Comparison of ENCODE assay signal across 9 cellular contexts in genomic region chr6:108168501-108168979, GRCh38. TPM values are rescaled to one million over a fixed set of nuclear protein-coding genes. Genes with fewer than 3 reads are reported as not detected.
DNase-seq lines count a peak whose midpoint lies in the region; ATAC-seq, FAIRE-seq and TF ChIP-seq lines count a peak whose summit lies in the region.
"Had no signal": no experiment of that assay in that cellular context is flagged by ENCODE, and none has a peak within 500 bp of the region (broad histone marks: within the 10 kb centered on the region; RNA-seq: fewer than 3 reads in every experiment).

No MANE protein-coding gene starts in this region.

- no peak for TF ChIP-seq POLR2A in tibial nerve (IDR thresholded peaks at IDR 0.05)
- no peak for TF ChIP-seq POLR2A in GM12891 (IDR thresholded peaks at IDR 0.05; ENCODE audit: low read depth, low read length)

- peaks cover 16 to 60% (median 33%) of the 10 kb centered on the region in 4 donors for H3K4me1 ChIP-seq in liver (ENCODE audit: control insufficient read depth in 4 of 4, insufficient read depth in 4 of 4, low read length in 3 of 4)
- peaks cover 0 to 62% (median 37%) of the 10 kb centered on the region in 4 donors for H3K4me1 ChIP-seq in tibial nerve

- TF ChIP-seq RAD21 in liver (IDR thresholded peaks at IDR 0.05): peak; percentile 19 to 43

- peak; percentile 24 to 29 for ATAC-seq in activated T-cell treated with anti-CD3 and anti-CD28 coated beads, Interleukin-2, amount 50 U/mL, for 4 hours
- ATAC-seq in GM18519 (IDR thresholded peaks at IDR 0.05; ENCODE audit: low FRiP score, unreplicated experiment): no peak

- no peaks in the 10 kb centered on the region for H3K9me3 Mint-ChIP-seq in activated T-cell treated with anti-CD3 and anti-CD28 coated beads, Interleukin-2, amount 50 U/mL, for 4 hours
- peaks cover 0 to 10% (median 3%) of the 10 kb centered on the region in 5 experiments for H3K9me3 Mint-ChIP-seq in brain

- H3K4me3 ChIP-seq in liver (ENCODE audit: low read depth in 1 of 3, low read length in 3 of 3) (peak overlapping the region in 1 of 3 donors; percentile 34), tibial nerve (peak overlapping the region in 3 of 4 donors; percentile 2 to 36 (median 24))
- H3K4me3 ChIP-seq: SJSA1 had no signal

- H3K36me3 ChIP-seq in liver (ENCODE audit: control insufficient read depth in 4 of 4, insufficient read depth in 3 of 4, low read depth in 1 of 4, low read length in 3 of 4) (no peaks in the 10 kb centered on the region), tibial nerve (no peaks in the 10 kb centered on the region)
- H3K36me3 ChIP-seq: SJSA1 had no signal

- peaks cover 40% of the 10 kb centered on the region for H3K4me1 Mint-ChIP-seq in activated T-cell treated with anti-CD3 and anti-CD28 coated beads, Interleukin-2, amount 50 U/mL, for 4 hours (ENCODE audit: low read depth)
- H3K4me1 Mint-ChIP-seq in brain: peaks cover 76% of the 10 kb centered on the region

- peak overlapping the region; percentile 59 for H3K4me3 Mint-ChIP-seq in activated T-cell treated with anti-CD3 and anti-CD28 coated beads, Interleukin-2, amount 50 U/mL, for 4 hours
- peak overlapping the region; percentile 77 to 96 (median 85) for H3K4me3 Mint-ChIP-seq in brain

- H3K27ac ChIP-seq in liver (ENCODE audit: low read depth in 1 of 2, low read length in 2 of 2): no peak overlapping the region
- H3K27ac ChIP-seq in tibial nerve: no peak overlapping the region
- H3K27ac ChIP-seq: SJSA1 had no signal

- H3K27me3 Mint-ChIP-seq in activated T-cell treated with anti-CD3 and anti-CD28 coated beads, Interleukin-2, amount 50 U/mL, for 4 hours (ENCODE audit: low read depth): peaks cover 85% of the 10 kb centered on the region
- H3K27me3 Mint-ChIP-seq in brain: peaks cover 77% of the 10 kb centered on the region

- peak overlapping the region in 2 of 5 experiments; percentile 91 to 95 for H3K27ac Mint-ChIP-seq in brain

- TF ChIP-seq CTCF in brain (conservative IDR thresholded peaks at IDR 0.05) (peak; percentile 32 to 47), liver (IDR thresholded peaks at IDR 0.05; ENCODE audit: low read depth, low read length, missing input control) (peak; percentile 18), tibial nerve (IDR thresholded peaks at IDR 0.05) (peak in 1 of 5 experiments; percentile 7)

- FAIRE-seq in GM12891 (lab: Jason Lieb, UNC): no peak

- no peaks in the 10 kb centered on the region for H3K36me3 Mint-ChIP-seq in activated T-cell treated with anti-CD3 and anti-CD28 coated beads, Interleukin-2, amount 50 U/mL, for 4 hours (ENCODE audit: insufficient read depth)
- peaks cover 6% of the 10 kb centered on the region for H3K36me3 Mint-ChIP-seq in brain

- no peak for DNase-seq in activated T-cell treated with anti-CD3 and anti-CD28 coated beads, Interleukin-2, amount 50 U/mL, for 4 hours
- DNase-seq in activated T-cell treated with anti-CD3 and anti-CD28 coated beads for 4 hours (no peak), tibial nerve (ENCODE audit: low spot score in 2 of 2) (no peak), GM12891 (ENCODE audit: insufficient read length, low spot score) (no peak), DMS 273 (lab: John Stamatoyannopoulos, UW; ENCODE audit: unreplicated experiment) (no peak)

- no peak for TF ChIP-seq EP300 in tibial nerve (IDR thresholded peaks at IDR 0.05)

- H3K9ac ChIP-seq in liver (ENCODE audit: low read depth in 1 of 2, low read length in 2 of 2): no peak overlapping the region

- H3K27me3 ChIP-seq in liver (ENCODE audit: control insufficient read depth in 4 of 4, insufficient read depth in 4 of 4, low read length in 3 of 4) (peaks cover 0 to 41% (median 34%) of the 10 kb centered on the region in 4 donors), tibial nerve (peaks cover 12 to 100% of the 10 kb centered on the region in 2 donors)

- WGBS in liver: 3% methylated on average over 34 of the region's 34 CpGs
- 0% methylated on average over 3 to 13 of the region's 34 CpGs for WGBS in tibial nerve, 2 donors

- H3K9me3 ChIP-seq in liver (ENCODE audit: control insufficient read depth in 4 of 4, low read length in 3 of 4) (peaks cover 0 to 7% (median 0%) of the 10 kb centered on the region in 4 donors), tibial nerve (no peaks in the 10 kb centered on the region)
- H3K9me3 ChIP-seq: SJSA1 had no signal

TF ChIP-seq in liver, 16 proteins besides CTCF, POLR2A, EP300 and RAD21:
- no peak for TF ChIP-seq JUND (IDR thresholded peaks at IDR 0.05)
- no peak for TF ChIP-seq MAX (IDR thresholded peaks at IDR 0.05)
- TF ChIP-seq RXRA (IDR thresholded peaks at IDR 0.05): no peak

TF ChIP-seq in GM12891, 5 proteins besides CTCF, POLR2A, EP300 and RAD21:
- no peak for TF ChIP-seq PAX5 (IDR thresholded peaks at IDR 0.05; ENCODE audit: insufficient read depth, low read length, severe bottlenecking)
- TF ChIP-seq POLR2AphosphoS5 (IDR thresholded peaks at IDR 0.05; ENCODE audit: low read depth, low read length): no peak
- TF ChIP-seq SPI1 (IDR thresholded peaks at IDR 0.05; ENCODE audit: low read depth, low read length): no peak
- TF ChIP-seq TAF1 (IDR thresholded peaks at IDR 0.05; ENCODE audit: low read depth, low read length): no peak
- TF ChIP-seq POU2F2 (IDR thresholded peaks at IDR 0.05; ENCODE audit: low read depth, low read length): no peak

RNA-seq across cellular contexts. Expression of gene NR2E1, which starts 2.7 kb away (rescaled TPM):
- not detected for total RNA-seq in activated T-cell treated with anti-CD3 and anti-CD28 coated beads, Interleukin-2, amount 50 U/mL, for 4 hours
- 3.0 TPM for polyA plus RNA-seq in brain (ENCODE audit: insufficient read depth, low read depth, low replicate concordance)
- total RNA-seq in liver: not detected
- not detected for polyA plus RNA-seq in liver
- not detected for total RNA-seq in tibial nerve
- polyA plus RNA-seq in GM12891 (2012; ENCODE audit: low read depth, missing spikeins): not detected
